In the genomic region with DNA sequence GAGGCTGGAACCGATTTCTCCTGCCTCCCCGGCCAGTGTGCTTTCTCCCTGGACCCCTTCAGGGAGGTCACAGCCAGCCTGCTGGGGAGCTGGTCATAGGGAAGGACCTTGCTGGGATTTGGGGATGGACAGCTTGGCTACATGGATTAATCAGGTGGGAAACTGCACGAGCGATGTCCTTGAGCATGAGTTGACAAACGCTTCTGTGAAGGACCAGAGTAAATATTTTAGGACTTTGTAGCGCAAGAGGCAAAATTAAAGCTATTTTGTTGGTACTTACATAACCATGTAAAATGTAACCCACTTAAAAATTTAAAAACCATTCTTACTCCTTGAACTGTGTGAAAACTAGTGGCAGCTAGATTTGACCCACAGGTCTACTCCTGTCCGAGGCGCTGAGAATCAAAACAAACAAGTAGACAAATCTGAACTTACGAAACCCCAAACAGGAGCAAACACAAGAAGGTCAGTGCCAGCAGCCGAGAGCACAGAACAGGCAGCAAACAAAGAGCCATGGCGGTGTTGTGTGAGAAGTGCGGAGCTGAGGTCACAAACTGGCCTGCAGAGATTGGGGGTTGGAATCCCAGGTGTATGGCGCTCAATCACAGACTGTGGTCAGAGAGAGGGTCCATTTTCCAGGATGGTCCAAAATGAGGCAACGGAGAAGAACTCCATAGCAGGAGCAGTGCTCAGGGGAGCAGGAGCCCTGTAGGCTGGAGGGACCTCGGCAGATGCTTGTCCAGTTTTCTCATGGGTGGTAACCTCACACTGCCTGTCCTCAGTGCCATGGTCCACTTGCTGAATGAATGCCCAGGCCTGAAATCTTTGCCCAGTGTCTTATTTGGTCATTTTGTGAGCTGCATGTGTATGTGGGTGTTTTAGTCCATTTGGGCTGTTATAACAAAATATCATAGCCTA, we compare ENCODE assay signal across 1 cellular context.
A peak's percentile ranks its signal among the peaks of the same experiment; 100 is the strongest.
TF ChIP-seq lines count a peak whose summit lies in the region.

No MANE protein-coding gene starts in this region.

TF ChIP-seq in HepG2, 621 proteins besides CTCF, POLR2A, EP300 and RAD21 (continued from another document and continues in another):
- TF ChIP-seq, protein P1, sequence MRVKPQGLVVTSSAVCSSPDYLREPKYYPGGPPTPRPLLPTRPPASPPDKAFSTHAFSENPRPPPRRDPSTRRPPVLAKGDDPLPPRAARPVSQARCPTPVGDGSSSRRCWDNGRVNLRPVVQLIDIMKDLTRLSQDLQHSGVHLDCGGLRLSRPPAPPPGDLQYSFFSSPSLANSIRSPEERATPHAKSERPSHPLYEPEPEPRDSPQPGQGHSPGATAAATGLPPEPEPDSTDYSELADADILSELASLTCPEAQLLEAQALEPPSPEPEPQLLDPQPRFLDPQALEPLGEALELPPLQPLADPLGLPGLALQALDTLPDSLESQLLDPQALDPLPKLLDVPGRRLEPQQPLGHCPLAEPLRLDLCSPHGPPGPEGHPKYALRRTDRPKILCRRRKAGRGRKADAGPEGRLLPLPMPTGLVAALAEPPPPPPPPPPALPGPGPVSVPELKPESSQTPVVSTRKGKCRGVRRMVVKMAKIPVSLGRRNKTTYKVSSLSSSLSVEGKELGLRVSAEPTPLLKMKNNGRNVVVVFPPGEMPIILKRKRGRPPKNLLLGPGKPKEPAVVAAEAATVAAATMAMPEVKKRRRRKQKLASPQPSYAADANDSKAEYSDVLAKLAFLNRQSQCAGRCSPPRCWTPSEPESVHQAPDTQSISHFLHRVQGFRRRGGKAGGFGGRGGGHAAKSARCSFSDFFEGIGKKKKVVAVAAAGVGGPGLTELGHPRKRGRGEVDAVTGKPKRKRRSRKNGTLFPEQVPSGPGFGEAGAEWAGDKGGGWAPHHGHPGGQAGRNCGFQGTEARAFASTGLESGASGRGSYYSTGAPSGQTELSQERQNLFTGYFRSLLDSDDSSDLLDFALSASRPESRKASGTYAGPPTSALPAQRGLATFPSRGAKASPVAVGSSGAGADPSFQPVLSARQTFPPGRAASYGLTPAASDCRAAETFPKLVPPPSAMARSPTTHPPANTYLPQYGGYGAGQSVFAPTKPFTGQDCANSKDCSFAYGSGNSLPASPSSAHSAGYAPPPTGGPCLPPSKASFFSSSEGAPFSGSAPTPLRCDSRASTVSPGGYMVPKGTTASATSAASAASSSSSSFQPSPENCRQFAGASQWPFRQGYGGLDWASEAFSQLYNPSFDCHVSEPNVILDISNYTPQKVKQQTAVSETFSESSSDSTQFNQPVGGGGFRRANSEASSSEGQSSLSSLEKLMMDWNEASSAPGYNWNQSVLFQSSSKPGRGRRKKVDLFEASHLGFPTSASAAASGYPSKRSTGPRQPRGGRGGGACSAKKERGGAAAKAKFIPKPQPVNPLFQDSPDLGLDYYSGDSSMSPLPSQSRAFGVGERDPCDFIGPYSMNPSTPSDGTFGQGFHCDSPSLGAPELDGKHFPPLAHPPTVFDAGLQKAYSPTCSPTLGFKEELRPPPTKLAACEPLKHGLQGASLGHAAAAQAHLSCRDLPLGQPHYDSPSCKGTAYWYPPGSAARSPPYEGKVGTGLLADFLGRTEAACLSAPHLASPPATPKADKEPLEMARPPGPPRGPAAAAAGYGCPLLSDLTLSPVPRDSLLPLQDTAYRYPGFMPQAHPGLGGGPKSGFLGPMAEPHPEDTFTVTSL (CRISPR knock-in tag; IDR thresholded peaks at IDR 0.05; ENCODE audit: borderline replicate concordance) = peak; percentile 50; the same call in 1 of the 2 replicates
- no peak for TF ChIP-seq TOE1 (CRISPR knock-in tag; IDR thresholded peaks at IDR 0.05)
- peak; percentile 64; the same call in 1 of the 2 replicates for TF ChIP-seq RXRB (CRISPR knock-in tag; IDR thresholded peaks at IDR 0.05; ENCODE audit: borderline replicate concordance)
- TF ChIP-seq KDM2A (CRISPR knock-in tag; IDR thresholded peaks at IDR 0.05; ENCODE audit: borderline replicate concordance, low read depth) = 0 out of 2 replicates have a peak, but pooled peaks have one; percentile 33
- TF ChIP-seq ZNF567 (CRISPR knock-in tag; IDR thresholded peaks at IDR 0.05; ENCODE audit: borderline replicate concordance) = 0 out of 2 replicates have a peak, but pooled peaks have one; percentile 60
- TF ChIP-seq, protein P2, sequence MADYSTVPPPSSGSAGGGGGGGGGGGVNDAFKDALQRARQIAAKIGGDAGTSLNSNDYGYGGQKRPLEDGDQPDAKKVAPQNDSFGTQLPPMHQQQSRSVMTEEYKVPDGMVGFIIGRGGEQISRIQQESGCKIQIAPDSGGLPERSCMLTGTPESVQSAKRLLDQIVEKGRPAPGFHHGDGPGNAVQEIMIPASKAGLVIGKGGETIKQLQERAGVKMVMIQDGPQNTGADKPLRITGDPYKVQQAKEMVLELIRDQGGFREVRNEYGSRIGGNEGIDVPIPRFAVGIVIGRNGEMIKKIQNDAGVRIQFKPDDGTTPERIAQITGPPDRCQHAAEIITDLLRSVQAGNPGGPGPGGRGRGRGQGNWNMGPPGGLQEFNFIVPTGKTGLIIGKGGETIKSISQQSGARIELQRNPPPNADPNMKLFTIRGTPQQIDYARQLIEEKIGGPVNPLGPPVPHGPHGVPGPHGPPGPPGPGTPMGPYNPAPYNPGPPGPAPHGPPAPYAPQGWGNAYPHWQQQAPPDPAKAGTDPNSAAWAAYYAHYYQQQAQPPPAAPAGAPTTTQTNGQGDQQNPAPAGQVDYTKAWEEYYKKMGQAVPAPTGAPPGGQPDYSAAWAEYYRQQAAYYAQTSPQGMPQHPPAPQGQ (CRISPR knock-in tag; IDR thresholded peaks at IDR 0.05; ENCODE audit: borderline replicate concordance) = no peak
- no peak for TF ChIP-seq FOXP1 (IDR thresholded peaks at IDR 0.05)
- TF ChIP-seq FOXP1 (CRISPR knock-in tag; IDR thresholded peaks at IDR 0.05) = peak; percentile 70
- peak; percentile 73 for TF ChIP-seq SALL1 (CRISPR knock-in tag; IDR thresholded peaks at IDR 0.05)
- no peak for TF ChIP-seq MTA3 (CRISPR knock-in tag; IDR thresholded peaks at IDR 0.05)
- peak; percentile 41; the same call in 1 of the 2 replicates for TF ChIP-seq ZNF564 (CRISPR knock-in tag; IDR thresholded peaks at IDR 0.05)
- TF ChIP-seq GFI1 (CRISPR knock-in tag; IDR thresholded peaks at IDR 0.05; ENCODE audit: borderline replicate concordance) = peak; percentile 99
- TF ChIP-seq, protein P3, sequence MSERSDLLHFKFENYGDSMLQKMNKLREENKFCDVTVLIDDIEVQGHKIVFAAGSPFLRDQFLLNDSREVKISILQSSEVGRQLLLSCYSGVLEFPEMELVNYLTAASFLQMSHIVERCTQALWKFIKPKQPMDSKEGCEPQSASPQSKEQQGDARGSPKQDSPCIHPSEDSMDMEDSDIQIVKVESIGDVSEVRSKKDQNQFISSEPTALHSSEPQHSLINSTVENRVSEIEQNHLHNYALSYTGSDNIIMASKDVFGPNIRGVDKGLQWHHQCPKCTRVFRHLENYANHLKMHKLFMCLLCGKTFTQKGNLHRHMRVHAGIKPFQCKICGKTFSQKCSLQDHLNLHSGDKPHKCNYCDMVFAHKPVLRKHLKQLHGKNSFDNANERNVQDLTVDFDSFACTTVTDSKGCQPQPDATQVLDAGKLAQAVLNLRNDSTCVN (CRISPR knock-in tag; IDR thresholded peaks at IDR 0.05; ENCODE audit: borderline replicate concordance) = no peak
- peak; percentile 79; the same call in 1 of the 2 replicates for TF ChIP-seq ZNF292 (CRISPR knock-in tag; IDR thresholded peaks at IDR 0.05; ENCODE audit: borderline replicate concordance, low read depth)
- TF ChIP-seq RARA (CRISPR knock-in tag; IDR thresholded peaks at IDR 0.05) = peak; percentile 69
- TF ChIP-seq, protein P4, sequence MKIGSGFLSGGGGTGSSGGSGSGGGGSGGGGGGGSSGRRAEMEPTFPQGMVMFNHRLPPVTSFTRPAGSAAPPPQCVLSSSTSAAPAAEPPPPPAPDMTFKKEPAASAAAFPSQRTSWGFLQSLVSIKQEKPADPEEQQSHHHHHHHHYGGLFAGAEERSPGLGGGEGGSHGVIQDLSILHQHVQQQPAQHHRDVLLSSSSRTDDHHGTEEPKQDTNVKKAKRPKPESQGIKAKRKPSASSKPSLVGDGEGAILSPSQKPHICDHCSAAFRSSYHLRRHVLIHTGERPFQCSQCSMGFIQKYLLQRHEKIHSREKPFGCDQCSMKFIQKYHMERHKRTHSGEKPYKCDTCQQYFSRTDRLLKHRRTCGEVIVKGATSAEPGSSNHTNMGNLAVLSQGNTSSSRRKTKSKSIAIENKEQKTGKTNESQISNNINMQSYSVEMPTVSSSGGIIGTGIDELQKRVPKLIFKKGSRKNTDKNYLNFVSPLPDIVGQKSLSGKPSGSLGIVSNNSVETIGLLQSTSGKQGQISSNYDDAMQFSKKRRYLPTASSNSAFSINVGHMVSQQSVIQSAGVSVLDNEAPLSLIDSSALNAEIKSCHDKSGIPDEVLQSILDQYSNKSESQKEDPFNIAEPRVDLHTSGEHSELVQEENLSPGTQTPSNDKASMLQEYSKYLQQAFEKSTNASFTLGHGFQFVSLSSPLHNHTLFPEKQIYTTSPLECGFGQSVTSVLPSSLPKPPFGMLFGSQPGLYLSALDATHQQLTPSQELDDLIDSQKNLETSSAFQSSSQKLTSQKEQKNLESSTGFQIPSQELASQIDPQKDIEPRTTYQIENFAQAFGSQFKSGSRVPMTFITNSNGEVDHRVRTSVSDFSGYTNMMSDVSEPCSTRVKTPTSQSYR (CRISPR knock-in tag; IDR thresholded peaks at IDR 0.05; ENCODE audit: borderline replicate concordance) = peak; percentile 58; the same call in 1 of the 2 replicates
- TF ChIP-seq ZMYM4 (CRISPR knock-in tag; IDR thresholded peaks at IDR 0.05) = peak; percentile 72
- TF ChIP-seq PHF21A (CRISPR knock-in tag; IDR thresholded peaks at IDR 0.05) = peak; percentile 67
- TF ChIP-seq SP5 (CRISPR knock-in tag; IDR thresholded peaks at IDR 0.05; ENCODE audit: borderline replicate concordance, low read depth) = no peak
- TF ChIP-seq SRSF1 (optimal IDR thresholded peaks at IDR 0.05; ENCODE audit: low read depth, low read length) = no peak
- TF ChIP-seq NCOR1 (IDR thresholded peaks at IDR 0.05; ENCODE audit: borderline replicate concordance, low read length) = no peak
- no peak for TF ChIP-seq HOXD1 (CRISPR knock-in tag; IDR thresholded peaks at IDR 0.05)
- no peak for TF ChIP-seq CCAR2 (optimal IDR thresholded peaks at IDR 0.05; ENCODE audit: low read depth, low read length)
- TF ChIP-seq IRF2 (CRISPR knock-in tag; IDR thresholded peaks at IDR 0.05) = peak; percentile 24; the same call in 1 of the 2 replicates
- TF ChIP-seq, protein P5, sequence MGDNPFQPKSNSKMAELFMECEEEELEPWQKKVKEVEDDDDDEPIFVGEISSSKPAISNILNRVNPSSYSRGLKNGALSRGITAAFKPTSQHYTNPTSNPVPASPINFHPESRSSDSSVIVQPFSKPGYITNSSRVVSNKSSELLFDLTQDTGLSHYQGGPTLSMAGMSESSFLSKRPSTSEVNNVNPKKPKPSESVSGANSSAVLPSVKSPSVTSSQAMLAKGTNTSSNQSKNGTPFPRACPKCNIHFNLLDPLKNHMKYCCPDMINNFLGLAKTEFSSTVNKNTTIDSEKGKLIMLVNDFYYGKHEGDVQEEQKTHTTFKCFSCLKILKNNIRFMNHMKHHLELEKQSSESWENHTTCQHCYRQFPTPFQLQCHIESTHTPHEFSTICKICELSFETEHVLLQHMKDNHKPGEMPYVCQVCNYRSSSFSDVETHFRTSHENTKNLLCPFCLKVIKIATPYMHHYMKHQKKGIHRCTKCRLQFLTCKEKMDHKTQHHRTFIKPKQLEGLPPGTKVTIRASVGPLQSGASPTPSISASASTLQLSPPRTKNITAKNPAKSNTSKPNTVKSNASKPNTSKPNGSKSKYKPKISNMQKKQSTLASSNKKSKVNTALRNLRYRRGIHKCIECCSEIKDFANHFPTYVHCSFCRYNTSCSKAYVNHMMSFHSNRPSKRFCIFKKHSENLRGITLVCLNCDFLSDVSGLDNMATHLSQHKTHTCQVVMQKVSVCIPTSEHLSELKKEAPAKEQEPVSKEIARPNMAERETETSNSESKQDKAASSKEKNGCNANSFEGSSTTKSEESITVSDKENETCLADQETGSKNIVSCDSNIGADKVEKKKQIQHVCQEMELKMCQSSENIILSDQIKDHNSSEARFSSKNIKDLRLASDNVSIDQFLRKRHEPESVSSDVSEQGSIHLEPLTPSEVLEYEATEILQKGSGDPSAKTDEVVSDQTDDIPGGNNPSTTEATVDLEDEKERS (CRISPR knock-in tag; IDR thresholded peaks at IDR 0.05) = 0 out of 2 replicates have a peak, but pooled peaks have one; percentile 69
- TF ChIP-seq IRX3 (CRISPR knock-in tag; IDR thresholded peaks at IDR 0.05; ENCODE audit: borderline replicate concordance, low read depth) = no peak
- TF ChIP-seq SOX6 (IDR thresholded peaks at IDR 0.05) = no peak
- peak; percentile 88 for TF ChIP-seq SOX6 (CRISPR knock-in tag; IDR thresholded peaks at IDR 0.05)
- 0 out of 2 replicates have a peak, but pooled peaks have one; percentile 27 for TF ChIP-seq ZNF224 (CRISPR knock-in tag; IDR thresholded peaks at IDR 0.05)
- peak; percentile 30; the same call in 1 of the 2 replicates for TF ChIP-seq ISL2 (CRISPR knock-in tag; IDR thresholded peaks at IDR 0.05)
- no peak for TF ChIP-seq ZKSCAN8 (CRISPR knock-in tag; IDR thresholded peaks at IDR 0.05; ENCODE audit: borderline replicate concordance)
- TF ChIP-seq RBM22 (optimal IDR thresholded peaks at IDR 0.05; ENCODE audit: low read length) = no peak
- TF ChIP-seq NR2F6 (IDR thresholded peaks at IDR 0.05) = peak; percentile 68
- TF ChIP-seq NR2F6 (CRISPR knock-in tag; IDR thresholded peaks at IDR 0.05) = peak; percentile 80
- TF ChIP-seq, protein P6, sequence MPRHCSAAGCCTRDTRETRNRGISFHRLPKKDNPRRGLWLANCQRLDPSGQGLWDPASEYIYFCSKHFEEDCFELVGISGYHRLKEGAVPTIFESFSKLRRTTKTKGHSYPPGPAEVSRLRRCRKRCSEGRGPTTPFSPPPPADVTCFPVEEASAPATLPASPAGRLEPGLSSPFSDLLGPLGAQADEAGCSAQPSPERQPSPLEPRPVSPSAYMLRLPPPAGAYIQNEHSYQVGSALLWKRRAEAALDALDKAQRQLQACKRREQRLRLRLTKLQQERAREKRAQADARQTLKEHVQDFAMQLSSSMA (CRISPR knock-in tag; IDR thresholded peaks at IDR 0.05) = 0 out of 2 replicates have a peak, but pooled peaks have one; percentile 26
- TF ChIP-seq, protein P7, sequence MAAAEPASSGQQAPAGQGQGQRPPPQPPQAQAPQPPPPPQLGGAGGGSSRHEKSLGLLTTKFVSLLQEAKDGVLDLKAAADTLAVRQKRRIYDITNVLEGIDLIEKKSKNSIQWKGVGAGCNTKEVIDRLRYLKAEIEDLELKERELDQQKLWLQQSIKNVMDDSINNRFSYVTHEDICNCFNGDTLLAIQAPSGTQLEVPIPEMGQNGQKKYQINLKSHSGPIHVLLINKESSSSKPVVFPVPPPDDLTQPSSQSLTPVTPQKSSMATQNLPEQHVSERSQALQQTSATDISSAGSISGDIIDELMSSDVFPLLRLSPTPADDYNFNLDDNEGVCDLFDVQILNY (CRISPR knock-in tag; conservative IDR thresholded peaks at IDR 0.05) = no peak
- TF ChIP-seq HOXA5 (CRISPR knock-in tag; IDR thresholded peaks at IDR 0.05) = no peak
- TF ChIP-seq TBX2 (CRISPR knock-in tag; IDR thresholded peaks at IDR 0.05; ENCODE audit: borderline replicate concordance) = peak; percentile 51; the same call in 1 of the 2 replicates
- TF ChIP-seq HDAC1 (CRISPR knock-in tag; IDR thresholded peaks at IDR 0.05) = peak; percentile 62
